Comparison of ENCODE assay signal across 1 cellular context in genomic region chr19:38298841-38299680, GRCh38.
TF ChIP-seq lines count a peak whose summit lies in the region.

No MANE protein-coding gene starts in this region.

TF ChIP-seq in HCT116, 20 proteins besides CTCF, POLR2A, EP300 and RAD21 (continued from another document):
- TF ChIP-seq REST (IDR thresholded peaks at IDR 0.05; ENCODE audit: low read depth) (no peak), EZH2phosphoT487 (IDR thresholded peaks at IDR 0.05; ENCODE audit: borderline replicate concordance) (no peak), EZH2 (IDR thresholded peaks at IDR 0.05) (no peak), SRF (IDR thresholded peaks at IDR 0.05; ENCODE audit: low read depth) (no peak), SP1 (IDR thresholded peaks at IDR 0.05; ENCODE audit: low read depth) (no peak)
